Comparison of ENCODE assay signal across 22 cellular contexts in genomic region chr18:50092250-50092780, GRCh38.
DNase-seq lines count a peak whose midpoint lies in the region; ATAC-seq, FAIRE-seq and TF ChIP-seq lines count a peak whose summit lies in the region.
"Had no signal": no experiment of that assay in that cellular context is flagged by ENCODE, and none has a peak within 500 bp of the region (broad histone marks: within the 10 kb centered on the region; RNA-seq: fewer than 3 reads in every experiment).

No MANE protein-coding gene starts in this region.

- H3K27me3 Mint-ChIP-seq in nephron progenitor cell (ENCODE audit: low read depth, poor library complexity) = peaks cover 34% of the 10 kb centered on the region

- ATAC-seq in GM12878 = no peak
- ATAC-seq: activated T-helper 17 cell treated with anti-CD3 and anti-CD28 coated beads, Interleukin-2, amount 50 U/mL, for 72 hours; SK-N-SH treated with all-trans-retinoic acid at 6 μM for 48 hours had no signal

- H3K27ac ChIP-seq in BLaER1 (0 out of 2 replicates have a peak overlapping the region, but pooled peaks have one; percentile 3), HUES64 (ENCODE audit: low read depth, low read length) (peak overlapping the region; percentile 64; the same call in 1 of the 2 replicates), GM12878 (ENCODE audit: control insufficient read depth, insufficient read depth) (no peak overlapping the region), mucosa of rectum (ENCODE audit: low read depth in 2 of 2, low read length in 2 of 2) (peak overlapping the region; percentile 51 to 72)
- H3K27ac ChIP-seq: breast epithelium had no signal

- H2AFZ ChIP-seq in GM12878 (ENCODE audit: control insufficient read depth, low read depth, low read length) = no peak overlapping the region

- TF ChIP-seq POLR2A in GM12878 (IDR thresholded peaks at IDR 0.05; ENCODE audit: low read depth, low read length) = no peak

- H3K4me3 Mint-ChIP-seq in nephron progenitor cell = no peak overlapping the region
- H3K4me3 Mint-ChIP-seq: activated naive CD8-positive, alpha-beta T cell treated with anti-CD3 and anti-CD28 coated beads, Interleukin-2, amount 10 ng/mL, durations not matched to agents 7 days and 5 days; activated T-helper 17 cell treated with anti-CD3 and anti-CD28 coated beads, Interleukin-2, amount 50 U/mL, for 72 hours; CD4-positive, alpha-beta T cell; neural crest cell had no signal

- intact Hi-C loops in GM12878 (cut with micrococcal nuclease; ENCODE audit: unreplicated experiment) = no loop called here

- no peak for TF ChIP-seq EP300 in GM12878 (IDR thresholded peaks at IDR 0.05; ENCODE audit: borderline replicate concordance in 1 of 2, control insufficient read depth in 1 of 2, low read depth in 2 of 2, low read length in 2 of 2)

- H3K36me3 ChIP-seq in BLaER1 (no peaks in the 10 kb centered on the region), HUES64 (ENCODE audit: insufficient read depth, low read length) (no peaks in the 10 kb centered on the region), GM12878 (ENCODE audit: control insufficient read depth in 2 of 2, insufficient read depth in 2 of 2, low read length in 1 of 2) (no peaks in the 10 kb centered on the region), mucosa of rectum (ENCODE audit: control insufficient read depth in 2 of 2, insufficient read depth in 2 of 2, low read length in 2 of 2) (no peaks in the 10 kb centered on the region)
- H3K36me3 ChIP-seq: breast epithelium, vagina had no signal

- SMC1A ChIA-PET in GM12878 (lab: Charles Lee; ENCODE audit: uncharacterized antibody, unreplicated experiment) = interaction anchor here (1.0 to 1.9 kb wide), 11 partner anchors 12 to 101 kb away, joined by 3 to 6 read pairs (median 3); no protein-coding TSS in a partner anchor

- BruUV-seq in GM12878 (replicated peaks; lab: Mats Ljungman, UMichigan) = no TSS peak

- H3K4me1 ChIP-seq in BLaER1 (peaks cover 16% of the 10 kb centered on the region), HUES64 (ENCODE audit: insufficient read depth, low read length) (peaks cover 34% of the 10 kb centered on the region), GM12878 (ENCODE audit: control insufficient read depth, insufficient read depth, low read length) (no peaks in the 10 kb centered on the region), mucosa of rectum (ENCODE audit: control insufficient read depth in 2 of 2, insufficient read depth in 2 of 2, low read length in 2 of 2) (peaks cover 13 to 23% of the 10 kb centered on the region in 2 donors)
- H3K4me1 ChIP-seq: breast epithelium had no signal

- 29% methylated on average over 3 of the region's 3 CpGs for WGBS in HUES64
- 2% methylated on average over 3 of the region's 3 CpGs for WGBS in GM12878 (ENCODE audit: insufficient coverage, insufficient replicate concordance, low lambda C conversion rate, missing lambda C conversion rate)

- RAD21 ChIA-PET in GM12878 (lab: Charles Lee; ENCODE audit: unreplicated experiment) = interaction anchor here (1.1 to 2.3 kb wide), 2 partner anchors 97 to 102 kb away, joined by 3 to 12 read pairs; partner anchors contain the start of gene MYO5B

- no peaks in the 10 kb centered on the region for H3K9me3 Mint-ChIP-seq in nephron progenitor cell
- H3K9me3 Mint-ChIP-seq: activated naive CD8-positive, alpha-beta T cell treated with anti-CD3 and anti-CD28 coated beads, Interleukin-2, amount 10 ng/mL, durations not matched to agents 7 days and 5 days; activated T-helper 17 cell treated with anti-CD3 and anti-CD28 coated beads, Interleukin-2, amount 50 U/mL, for 72 hours; CD4-positive, alpha-beta T cell; neural crest cell had no signal

- H3K4me2 ChIP-seq in BLaER1 (peak overlapping the region; percentile 47), GM12878 (ENCODE audit: control insufficient read depth, insufficient read depth) (no peak overlapping the region)

- H3K9ac ChIP-seq in BLaER1 (no peak overlapping the region), HUES64 (ENCODE audit: low read depth, low read length) (no peak overlapping the region), GM12878 (ENCODE audit: control insufficient read depth, insufficient read depth, low read length) (no peak overlapping the region), mucosa of rectum (ENCODE audit: low read depth in 1 of 2, low read length in 2 of 2) (peak overlapping the region in 1 of 2 donors; percentile 39)

- no peak for FAIRE-seq in GM12878 (lab: Jason Lieb, UNC)
- FAIRE-seq: RCC 7860 had no signal

- H3K4me3 ChIP-seq in BLaER1 = no peak overlapping the region
- H3K4me3 ChIP-seq in HUES64 (ENCODE audit: low read length) = no peak overlapping the region
- H3K4me3 ChIP-seq in GM12878 = no peak overlapping the region
- no peak overlapping the region for H3K4me3 ChIP-seq in mucosa of rectum (ENCODE audit: low read length in 2 of 2)
- H3K4me3 ChIP-seq: breast epithelium, vagina had no signal

- H3K9me3 ChIP-seq in BLaER1 (no peaks in the 10 kb centered on the region), HUES64 (ENCODE audit: insufficient read depth, low read depth, low read length) (no peaks in the 10 kb centered on the region), GM12878 (replicated peaks; ENCODE audit: control insufficient read depth, insufficient read depth, low read length) (no peaks in the 10 kb centered on the region), mucosa of rectum (ENCODE audit: control insufficient read depth in 2 of 2, low read length in 2 of 2) (no peaks in the 10 kb centered on the region)
- H3K9me3 ChIP-seq: breast epithelium, vagina had no signal

- in situ Hi-C loops in GM12878 (cut with MboI) = no loop called here

- H3K36me3 Mint-ChIP-seq in nephron progenitor cell (ENCODE audit: low read depth) = no peaks in the 10 kb centered on the region
- H3K36me3 Mint-ChIP-seq: activated naive CD8-positive, alpha-beta T cell treated with anti-CD3 and anti-CD28 coated beads, Interleukin-2, amount 10 ng/mL, durations not matched to agents 7 days and 5 days had no signal

- H3K27ac Mint-ChIP-seq in nephron progenitor cell = no peak overlapping the region
- H3K27ac Mint-ChIP-seq: activated naive CD8-positive, alpha-beta T cell treated with anti-CD3 and anti-CD28 coated beads, Interleukin-2, amount 10 ng/mL, durations not matched to agents 7 days and 5 days; activated T-helper 17 cell treated with anti-CD3 and anti-CD28 coated beads, Interleukin-2, amount 50 U/mL, for 72 hours; CD4-positive, alpha-beta T cell had no signal

- TF ChIP-seq CTCF in GM12878 (IDR thresholded peaks at IDR 0.05 in 2 of 3, conservative IDR thresholded peaks at IDR 0.05 in 1 of 3; ENCODE audit: control insufficient read depth in 2 of 3, extremely low read depth in 1 of 3, insufficient read depth in 1 of 3, low read depth in 3 of 3, low read length in 3 of 3) = no peak
- TF ChIP-seq CTCF in nephron progenitor cell (IDR thresholded peaks at IDR 0.05) = no peak

- POLR2A ChIA-PET in GM12878 (lab: Charles Lee) = interaction anchor here (2.2 to 2.6 kb wide), 2 partner anchors 8 to 38 kb away, joined by 8 to 9 read pairs; no protein-coding TSS in a partner anchor

- CTCF ChIA-PET in GM12878 (lab: Yijun Ruan, JAX) = interaction anchor here (1.4 to 2.6 kb wide), 3 partner anchors 8 to 16 kb away, joined by 4 to 10 read pairs (median 4); no protein-coding TSS in a partner anchor

- no peaks in the 10 kb centered on the region for H3K27me3 ChIP-seq in BLaER1
- H3K27me3 ChIP-seq in HUES64 (ENCODE audit: insufficient read depth, low read length) = no peaks in the 10 kb centered on the region
- H3K27me3 ChIP-seq in GM12878 (replicated peaks in 1 of 2; ENCODE audit: control insufficient read depth in 2 of 2, insufficient read depth in 2 of 2, low read length in 1 of 2) = peaks cover 0 to 2% of the 10 kb centered on the region in 2 experiments; a peak in 1 of 4 replicates
- H3K27me3 ChIP-seq in mucosa of rectum (ENCODE audit: control insufficient read depth in 2 of 2, insufficient read depth in 2 of 2, low read length in 2 of 2) = no peaks in the 10 kb centered on the region
- H3K27me3 ChIP-seq: breast epithelium, vagina had no signal

- H3K4me1 Mint-ChIP-seq in nephron progenitor cell = peaks cover 11% of the 10 kb centered on the region
- H3K4me1 Mint-ChIP-seq: activated naive CD8-positive, alpha-beta T cell treated with anti-CD3 and anti-CD28 coated beads, Interleukin-2, amount 10 ng/mL, durations not matched to agents 7 days and 5 days; activated T-helper 17 cell treated with anti-CD3 and anti-CD28 coated beads, Interleukin-2, amount 50 U/mL, for 72 hours had no signal

- H4K20me1 ChIP-seq in BLaER1 (no peaks in the 10 kb centered on the region), GM12878 (ENCODE audit: control insufficient read depth, insufficient read depth) (no peaks in the 10 kb centered on the region)

- no peaks in the 10 kb centered on the region for H3K79me2 ChIP-seq in GM12878 (ENCODE audit: control insufficient read depth, insufficient read depth, low read length)

- no peak for DNase-seq in GM12878 (ENCODE audit: low read depth, low spot score)
- no peak for DNase-seq in nephron progenitor cell
- no peak for DNase-seq in DMS53 (lab: John Stamatoyannopoulos, UW)
- DNase-seq in activated CD8-positive, alpha-beta memory T cell treated with anti-CD3 and anti-CD28 coated beads, Interleukin-2, amount 50 U/mL, for 48 hours = no peak
- DNase-seq in activated T-cell treated with anti-CD3 and anti-CD28 coated beads for 4 hours = no peak
- DNase-seq: activated CD4-positive, CD25-positive, alpha-beta regulatory T cell treated with anti-CD3 and anti-CD28 coated beads, Interleukin-2, amount 50 U/mL, for 72 hours; activated naive CD8-positive, alpha-beta T cell treated with anti-CD3 and anti-CD28 coated beads, Interleukin-2, amount 10 ng/mL, durations not matched to agents 7 days and 5 days; CD4-positive, alpha-beta T cell; KBM-7; kidney glomerular epithelial cell; mesenchymal stem cell; NCI-H187 treated with DMSO at 0.1 percent for 48 hours; stimulated activated CD4-positive, alpha-beta T cell treated with anti-CD3 and anti-CD28 coated beads, Interleukin-4, amount 100 ng/mL, for 24 hours had no signal

- TF ChIP-seq RAD21 in GM12878 (IDR thresholded peaks at IDR 0.05; ENCODE audit: insufficient read depth, low read depth, low read length) = no peak

TF ChIP-seq in GM12878, 131 proteins besides CTCF, POLR2A, EP300 and RAD21 (continues in another document):
- TF ChIP-seq USF1 (IDR thresholded peaks at IDR 0.05; ENCODE audit: borderline replicate concordance, extremely low read length, insufficient read depth, low read depth, low read length) = no peak
